ENCODE assay signal across 8 cellular contexts in the genomic region with DNA sequence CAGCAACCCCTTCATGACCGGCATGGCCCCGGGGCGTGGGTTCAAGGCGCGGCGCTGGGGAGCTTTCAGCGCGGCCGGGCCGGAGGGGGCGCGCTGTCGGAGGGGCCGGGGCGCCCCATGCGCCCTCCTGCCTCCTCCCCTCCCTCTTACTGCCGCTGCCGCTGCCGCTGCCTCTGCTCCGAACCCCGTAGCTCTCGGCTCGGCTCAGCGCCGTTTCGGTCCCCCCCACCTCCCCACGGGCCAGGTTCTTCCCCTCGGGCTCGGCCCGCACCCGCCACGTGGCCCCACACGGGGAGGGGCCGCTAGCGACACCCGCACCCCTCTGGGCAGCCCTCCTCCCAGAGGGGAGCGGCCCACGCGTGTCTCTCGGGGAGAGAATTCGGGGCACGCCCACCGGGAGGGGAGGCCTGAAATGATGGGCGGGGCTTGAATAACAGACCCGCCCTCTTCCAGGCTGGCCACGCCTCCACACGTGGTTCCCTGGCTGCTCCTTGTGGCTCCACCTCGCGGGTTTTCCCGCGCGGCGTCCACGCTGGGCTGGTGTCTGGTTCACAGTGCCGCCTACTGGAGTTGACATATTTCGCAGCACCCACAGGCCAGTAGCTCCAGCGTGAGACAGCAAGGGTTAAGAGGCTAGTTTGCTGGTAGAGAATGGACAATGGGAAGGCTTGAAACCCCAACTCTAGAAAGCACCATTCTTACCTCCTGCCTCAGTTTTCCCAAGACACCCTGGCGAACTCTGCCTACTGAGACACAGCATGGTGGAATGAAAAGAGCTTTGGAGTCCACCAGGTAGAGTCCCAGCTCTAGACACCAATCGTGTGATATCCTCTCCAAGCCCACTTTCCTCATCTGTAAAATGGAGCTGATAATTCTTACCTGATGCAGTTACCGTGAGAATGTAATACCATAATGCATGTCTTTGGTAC. TPM values are rescaled to one million over a fixed set of nuclear protein-coding genes. Genes with fewer than 3 reads are reported as not detected.
DNase-seq lines count a peak whose midpoint lies in the region; ATAC-seq, FAIRE-seq and TF ChIP-seq lines count a peak whose summit lies in the region.

A gene (minus strand): TSS at position 221 of the 929 bp plus-strand sequence. CDS start 197 bp downstream, at position 24.

- no peaks in the 10 kb centered on the region; a peak in 1 of 5 replicates for H3K9me3 Mint-ChIP-seq in H9

- peaks cover 3% of the 10 kb centered on the region; the same call in 1 of the 2 replicates for H3K4me1 ChIP-seq in H9 (ENCODE audit: insufficient read depth, low read length)
- peaks cover 0 to 11% of the 10 kb centered on the region in 2 donors for H3K4me1 ChIP-seq in small intestine (ENCODE audit: control insufficient read depth in 2 of 2, insufficient read depth in 1 of 2, low read depth in 1 of 2, low read length in 1 of 2)

- peaks cover 21% of the 10 kb centered on the region for H3K23me2 ChIP-seq in H9 (ENCODE audit: insufficient read length, low read depth, low read length, poor library complexity, severe bottlenecking)

- H4K91ac ChIP-seq in H9 (ENCODE audit: insufficient read length, low read depth, low read length): no peak within 1 kb of the TSS

- no peaks in the 10 kb centered on the region for H3K79me2 ChIP-seq in H9 (ENCODE audit: insufficient read depth, low read length)

- no peak within 1 kb of the TSS for H3K23ac ChIP-seq in H9 (ENCODE audit: insufficient read length, low read depth, low read length)

- TF ChIP-seq CTCF in H9 (conservative IDR thresholded peaks at IDR 0.05): peak; percentile 53
- peak; percentile 79 for TF ChIP-seq CTCF in VCaP (conservative IDR thresholded peaks at IDR 0.05)

- H3K4me2 ChIP-seq in H9 (ENCODE audit: insufficient read depth, insufficient read length, low read length): peak within 1 kb of the TSS; percentile 60

- H4K8ac ChIP-seq in H9 (replicated peaks; ENCODE audit: insufficient read length, low read depth, low read length): no peak within 1 kb of the TSS

- DNase-seq in COLO668 (lab: John Stamatoyannopoulos, UW; ENCODE audit: unreplicated experiment) (peak; percentile 82), H9 (peak; percentile 80), NCI-H1694 (lab: John Stamatoyannopoulos, UW) (peak; percentile 69), T47D (ENCODE audit: low read depth in 1 of 2, low spot score in 1 of 2) (peak; percentile 64 to 93), iPS-NIHi11 (ENCODE audit: low spot score) (peak; percentile 85), small intestine (peak; percentile 69)

- H3K4me3 ChIP-seq in small intestine (ENCODE audit: low read depth in 1 of 2, low read length in 2 of 2): peak within 1 kb of the TSS in 1 of 2 donors; percentile 46

- H2BK20ac ChIP-seq in H9 (ENCODE audit: low read depth, low read length, poor library complexity, severe bottlenecking): no peak within 1 kb of the TSS

- peaks cover 21 to 40% of the 10 kb centered on the region in 2 experiments for H3K4me1 Mint-ChIP-seq in H9

- no peak within 1 kb of the TSS for H3K56ac ChIP-seq in H9 (ENCODE audit: insufficient read length, low read depth, low read length)

- H3K36me3 ChIP-seq in small intestine (ENCODE audit: control insufficient read depth in 2 of 2, insufficient read depth in 2 of 2, low read length in 2 of 2): no peaks in the 10 kb centered on the region

- no peaks in the 10 kb centered on the region for H3K36me3 Mint-ChIP-seq in H9 (ENCODE audit: insufficient read depth in 1 of 3, low read depth in 3 of 3)

- no peak for ATAC-seq in GM19452 (IDR thresholded peaks at IDR 0.05; ENCODE audit: unreplicated experiment)

- H3K9ac ChIP-seq in H9 (ENCODE audit: extremely low read depth, insufficient read length, low read length): no peak within 1 kb of the TSS

- H2AFZ ChIP-seq in H9 (ENCODE audit: low read length): no peak within 1 kb of the TSS

- no peak within 1 kb of the TSS for H2AK5ac ChIP-seq in H9 (ENCODE audit: insufficient read length, low read length)

- no peak for FAIRE-seq in small intestine (lab: Jason Lieb, UNC)

- no peak within 1 kb of the TSS for H2BK120ac ChIP-seq in H9 (ENCODE audit: low read depth, low read length, poor library complexity, severe bottlenecking)

- no CpG with 5 or more reads among the region's 60 CpGs for WGBS in H9 (ENCODE audit: extremely low coverage, insufficient read length, low lambda C conversion rate)
- WGBS in small intestine, 3 donors: 4 to 6% (median 4%) methylated on average over 49 to 60 of the region's 60 CpGs

- no peak within 1 kb of the TSS for H3K4ac ChIP-seq in H9 (ENCODE audit: low read depth, low read length)

- no peaks in the 10 kb centered on the region for H3K79me1 ChIP-seq in H9 (ENCODE audit: insufficient read depth, low read depth, low read length, poor library complexity, severe bottlenecking)

- no peak within 1 kb of the TSS for H2BK15ac ChIP-seq in H9 (ENCODE audit: low read depth, low read length)

- no peaks in the 10 kb centered on the region for H3K9me3 ChIP-seq in H9 (ENCODE audit: control insufficient read depth, low read depth, low read length)
- H3K9me3 ChIP-seq in small intestine (ENCODE audit: control insufficient read depth, low read depth): no peaks in the 10 kb centered on the region

- no peak within 1 kb of the TSS for H3T11ph ChIP-seq in H9 (ENCODE audit: low read length)

- H3K27me3 Mint-ChIP-seq in H9 (ENCODE audit: low read depth): peaks cover 72% of the 10 kb centered on the region

- H3K27ac Mint-ChIP-seq in H9: no peak within 1 kb of the TSS; a peak in 1 of 7 replicates

- in situ Hi-C loops in T47D (cut with HindIII; ENCODE audit: low pct_unique_long_range_greater_than_20kb, low sequenced_read_pairs): no loop called here

- H3K18ac ChIP-seq in H9 (ENCODE audit: insufficient read length, low read depth, low read length): no peak within 1 kb of the TSS

- peak within 1 kb of the TSS; percentile 63 to 87 for H3K4me3 Mint-ChIP-seq in H9

- peaks cover 10% of the 10 kb centered on the region; the same call in 1 of the 2 replicates for H3K27me3 ChIP-seq in H9 (ENCODE audit: insufficient read depth, low read length)
- H3K27me3 ChIP-seq in small intestine (ENCODE audit: control insufficient read depth in 2 of 2, insufficient read depth in 2 of 2, low read length in 2 of 2): no peaks in the 10 kb centered on the region

- H3K14ac ChIP-seq in H9 (ENCODE audit: insufficient read depth, low read length): no peak within 1 kb of the TSS; the same call in 1 of the 2 replicates

- no peaks in the 10 kb centered on the region for H4K20me1 ChIP-seq in H9 (ENCODE audit: control insufficient read depth, insufficient read depth, insufficient read length)

- H4K5ac ChIP-seq in H9 (ENCODE audit: insufficient read length, low read depth, low read length): no peak within 1 kb of the TSS

- H3K27ac ChIP-seq in H9 (ENCODE audit: insufficient read length, low read depth, low read length) (no peak within 1 kb of the TSS), VCaP (peak within 1 kb of the TSS; percentile 36; the same call in 1 of the 2 replicates), small intestine (ENCODE audit: low read depth in 1 of 2, low read length in 1 of 2) (no peak within 1 kb of the TSS)

- H2BK5ac ChIP-seq in H9 (ENCODE audit: insufficient read length, low read length): no peak within 1 kb of the TSS

- no peak within 1 kb of the TSS for H2BK12ac ChIP-seq in H9 (ENCODE audit: insufficient read length, low read depth, low read length)

RNA-seq across cellular contexts. Expression of the gene that starts here (rescaled TPM):
- 0.13 TPM in 1 of 2 replicates, not detected in the other for total RNA-seq in H9 (2021)
- polyA plus RNA-seq in small intestine: under 1 TPM in 1 of 3 donors, not detected in 2; 0.18 TPM

Comparison
In these comparisons a context has a peak if more than half of its experiments do, and no peak if none do; other contexts are left out.
1. Peak in DNase-seq and H3K4me2 ChIP-seq in H9; RNA of the gene not detected or under 1 TPM.
2. Peak in DNase-seq in small intestine; RNA of the gene not detected or under 1 TPM.